ENCODE assay signal across 20 cellular contexts in the genomic region with DNA sequence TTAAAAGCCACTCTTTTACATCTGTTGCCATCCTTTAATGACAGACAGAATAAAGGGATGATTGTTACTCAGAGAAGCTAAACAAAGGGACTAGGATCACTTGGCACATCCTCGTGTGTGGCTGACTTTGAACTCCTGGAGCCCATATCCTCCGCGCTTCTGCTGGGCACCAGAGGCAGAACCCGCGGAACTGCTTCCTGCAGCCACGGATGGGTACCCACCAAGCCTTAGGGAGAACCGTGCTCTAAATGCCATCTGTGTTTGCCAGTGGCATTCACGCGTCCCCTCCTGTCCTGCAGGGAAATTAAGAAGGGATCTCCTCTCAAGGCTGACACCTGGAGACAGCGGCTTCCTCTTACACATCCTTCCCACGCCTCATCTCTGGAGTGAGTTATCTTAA.
A peak's percentile ranks its signal among the peaks of the same experiment; 100 is the strongest.
DNase-seq lines count a peak whose midpoint lies in the region; ATAC-seq, FAIRE-seq and TF ChIP-seq lines count a peak whose summit lies in the region.
"Had no signal": no experiment of that assay in that cellular context is flagged by ENCODE, and none has a peak within 500 bp of the region (broad histone marks: within the 10 kb centered on the region; RNA-seq: fewer than 3 reads in every experiment).

No MANE protein-coding gene starts in this region.

- ATAC-seq in pancreas: no peak
- no peak for ATAC-seq in naive thymus-derived CD8-positive, alpha-beta T cell
- no peak for ATAC-seq in heart left ventricle
- ATAC-seq: A549 had no signal

- peaks cover 71% of the 10 kb centered on the region for H3K79me2 ChIP-seq in Loucy (ENCODE audit: insufficient read depth, low read length)

- 70 to 79% (median 76%) methylated on average over 11 of the region's 11 CpGs for WGBS in stomach, 5 donors
- WGBS in pancreas, 2 donors: 69 to 74% methylated on average over 11 of the region's 11 CpGs
- WGBS in heart left ventricle, 4 donors: 82 to 86% (median 84%) methylated on average over 11 of the region's 11 CpGs

- H3K27me3 ChIP-seq in Loucy (ENCODE audit: insufficient read depth, low read length, poor library complexity, severe bottlenecking): no peaks in the 10 kb centered on the region
- H3K27me3 ChIP-seq in stomach: peaks cover 0 to 24% (median 0%) of the 10 kb centered on the region in 3 donors
- no peaks in the 10 kb centered on the region for H3K27me3 ChIP-seq in pancreas
- peaks cover 0 to 12% (median 0%) of the 10 kb centered on the region in 9 donors for H3K27me3 ChIP-seq in heart left ventricle

- H2AFZ ChIP-seq in Loucy (ENCODE audit: low read length): no peak overlapping the region

- H3K9me3 ChIP-seq in Loucy (ENCODE audit: insufficient read depth, low read depth, low read length): no peaks in the 10 kb centered on the region
- H3K9me3 ChIP-seq in stomach: no peaks in the 10 kb centered on the region
- H3K9me3 ChIP-seq in pancreas: no peaks in the 10 kb centered on the region
- no peaks in the 10 kb centered on the region for H3K9me3 ChIP-seq in heart left ventricle
- H3K9me3 ChIP-seq: A549 had no signal

- H3K4me3 Mint-ChIP-seq in naive thymus-derived CD8-positive, alpha-beta T cell: no peak overlapping the region
- H3K4me3 Mint-ChIP-seq: H9 had no signal

- FAIRE-seq in pancreas (lab: Jason Lieb, UNC): no peak
- FAIRE-seq: A549, GM12892, RCC 7860 had no signal

- no peak for TF ChIP-seq CTCF in Loucy (conservative IDR thresholded peaks at IDR 0.05; ENCODE audit: low read length)
- TF ChIP-seq CTCF in stomach (IDR thresholded peaks at IDR 0.05): no peak
- no peak for TF ChIP-seq CTCF in pancreas (IDR thresholded peaks at IDR 0.05)
- TF ChIP-seq CTCF in heart left ventricle (IDR thresholded peaks at IDR 0.05): no peak

- H3K9ac ChIP-seq in Loucy (ENCODE audit: low read depth, low read length, poor library complexity, severe bottlenecking): peak overlapping the region; percentile 19

- no peaks in the 10 kb centered on the region for H3K36me3 ChIP-seq in Loucy (ENCODE audit: insufficient read depth, low read length)
- H3K36me3 ChIP-seq in stomach: no peaks in the 10 kb centered on the region
- no peaks in the 10 kb centered on the region for H3K36me3 ChIP-seq in pancreas
- no peaks in the 10 kb centered on the region for H3K36me3 ChIP-seq in heart left ventricle

- H3K4me1 Mint-ChIP-seq in naive thymus-derived CD8-positive, alpha-beta T cell: peaks cover 2 to 12% (median 6%) of the 10 kb centered on the region in 4 donors

- H3K4me2 ChIP-seq in Loucy (ENCODE audit: low read depth, low read length, poor library complexity, severe bottlenecking): peak overlapping the region; percentile 15
- H3K4me2 ChIP-seq: A549 had no signal

- H3K9me3 Mint-ChIP-seq in naive thymus-derived CD8-positive, alpha-beta T cell: no peaks in the 10 kb centered on the region
- H3K9me3 Mint-ChIP-seq: H9 had no signal

- DNase-seq in foreskin melanocyte (peak; percentile 35), mesenteric fat pad (ENCODE audit: low spot score) (peak; percentile 33), stomach (peak; percentile 16), NCI-H146 (lab: John Stamatoyannopoulos, UW) (no peak), pancreas (no peak), heart left ventricle (no peak)
- no peak for DNase-seq in naive thymus-derived CD8-positive, alpha-beta T cell
- DNase-seq: H9, MM.1S, NCI-H1092 treated with DMSO at 0.1 percent for 48 hours, NCI-H187, NCI-H2171, NCI-H446, NCI-H69, SHP77 had no signal

- no peak for TF ChIP-seq EP300 in stomach (IDR thresholded peaks at IDR 0.05)

- peaks cover 0 to 18% (median 2%) of the 10 kb centered on the region in 5 donors for H3K27me3 Mint-ChIP-seq in naive thymus-derived CD8-positive, alpha-beta T cell

- H3K4me3 ChIP-seq in Loucy (ENCODE audit: low read length, poor library complexity, severe bottlenecking) (peak overlapping the region; percentile 4), stomach (no peak overlapping the region), pancreas (no peak overlapping the region), heart left ventricle (no peak overlapping the region)
- H3K4me3 ChIP-seq: A549 had no signal

- H3K36me3 Mint-ChIP-seq in naive thymus-derived CD8-positive, alpha-beta T cell: no peaks in the 10 kb centered on the region

- POLR2A ChIA-PET in naive thymus-derived CD8-positive, alpha-beta T cell (lab: Charles Lee): no interaction called here

- H3K27ac ChIP-seq in stomach (no peak overlapping the region), pancreas (no peak overlapping the region), heart left ventricle (no peak overlapping the region)
- H3K27ac ChIP-seq: A549, C4-2B had no signal

- H3F3A ChIP-seq in Loucy (ENCODE audit: low read depth): peaks cover under 1% of the 10 kb centered on the region; the same call in 1 of the 2 replicates

- intact Hi-C loops in stomach (cut with DNase I; ENCODE audit: low total_unique reads): no loop called here
- intact Hi-C loops in pancreas (cut with DNase I): no loop called here
- intact Hi-C loops in heart left ventricle (cut with DNase I): loop anchor here in 1 of 10 donors (10.0 kb wide), 1 partner anchor 80 kb away; no protein-coding TSS in a partner anchor

- no peaks in the 10 kb centered on the region for H3K9me2 ChIP-seq in Loucy (replicated peaks; ENCODE audit: low read depth, low read length)

- no peak for TF ChIP-seq POLR2A in stomach (IDR thresholded peaks at IDR 0.05)
- TF ChIP-seq POLR2A in heart left ventricle (IDR thresholded peaks at IDR 0.05): no peak

- H3K4me1 ChIP-seq in Loucy (ENCODE audit: insufficient read depth, low read length, poor library complexity, severe bottlenecking) (peaks cover 67% of the 10 kb centered on the region), stomach (no peaks in the 10 kb centered on the region), pancreas (no peaks in the 10 kb centered on the region), heart left ventricle (no peaks in the 10 kb centered on the region)
- H3K4me1 ChIP-seq: A549 had no signal

- H4K20me1 ChIP-seq in Loucy (ENCODE audit: insufficient read depth, low read length, poor library complexity, severe bottlenecking): no peaks in the 10 kb centered on the region

- no peak overlapping the region for H3K27ac Mint-ChIP-seq in naive thymus-derived CD8-positive, alpha-beta T cell
- H3K27ac Mint-ChIP-seq: H9 had no signal

Comparison
In these comparisons a context has a peak if more than half of its experiments do, and no peak if none do; other contexts are left out.
1. DNase-seq: peak in foreskin melanocyte (single experiment), mesenteric fat pad (single experiment) and stomach (single experiment); none in NCI-H146 (single experiment), pancreas (0 of 6), naive thymus-derived CD8-positive, alpha-beta T cell (0 of 10) and heart left ventricle (0 of 5).